In genomic region chr14:93115920-93116675, GRCh38 we compare ENCODE assay signal across 8 cellular contexts. TPM values are rescaled to one million over a fixed set of nuclear protein-coding genes. Genes with fewer than 3 reads are reported as not detected.
DNase-seq lines count a peak whose midpoint lies in the region; ATAC-seq, FAIRE-seq and TF ChIP-seq lines count a peak whose summit lies in the region.

ITPK1 (minus strand) TSS chr14:93115925; CDS start chr14:93115163, 762 bp downstream.

- peak within 1 kb of the TSS; percentile 79 to 97 (median 92) for H3K4me3 Mint-ChIP-seq in IgD-negative memory B cell

- H3K27ac ChIP-seq in kidney (ENCODE audit: low read depth in 2 of 2, low read length in 2 of 2): peak within 1 kb of the TSS; percentile 92 to 96

- H3K36me3 ChIP-seq in GM06990 (ENCODE audit: control insufficient read depth, insufficient read depth, low read length) (no peaks in the 10 kb centered on the region), kidney (ENCODE audit: control insufficient read depth in 1 of 2, insufficient read depth in 2 of 2, low read length in 2 of 2) (no peaks in the 10 kb centered on the region)

- peak; percentile 57 for ATAC-seq in GM21529 (IDR thresholded peaks at IDR 0.05; ENCODE audit: unreplicated experiment)

- no peaks in the 10 kb centered on the region for H3K9me3 ChIP-seq in kidney (ENCODE audit: control insufficient read depth in 1 of 2, low read length in 2 of 2)

- DNase-seq in GM06990 (ENCODE audit: extremely low read depth, insufficient read length) (peak; percentile 83), UCSD-AML1 (lab: John Stamatoyannopoulos, UW; ENCODE audit: unreplicated experiment) (peak; percentile 80), kidney (peak; percentile 90), NOMO-1 treated with dmso at 0.1 percent for 144 hours (lab: John Stamatoyannopoulos, UW; ENCODE audit: unreplicated experiment) (no peak)
- peak; percentile 55 for DNase-seq in central memory CD4-positive, alpha-beta T cell
- peak; percentile 26 to 44 for DNase-seq in stimulated activated CD4-positive, alpha-beta T cell treated with anti-CD3 and anti-CD28 coated beads, Interleukin-15, amount 100 ng/mL, for 1 hour (ENCODE audit: low read depth in 1 of 2, low spot score in 1 of 2)

- no peaks in the 10 kb centered on the region for H3K9me3 Mint-ChIP-seq in IgD-negative memory B cell

- H3K4me1 ChIP-seq in kidney (ENCODE audit: control insufficient read depth in 1 of 2, insufficient read depth in 1 of 2, low read depth in 1 of 2, low read length in 2 of 2): peaks cover 15 to 22% of the 10 kb centered on the region in 2 donors

- intact Hi-C loops in kidney (cut with DNase I): no loop called here

- H3K27me3 Mint-ChIP-seq in IgD-negative memory B cell: no peaks in the 10 kb centered on the region

- no peaks in the 10 kb centered on the region for H3K36me3 Mint-ChIP-seq in IgD-negative memory B cell

- FAIRE-seq in kidney (lab: Jason Lieb, UNC): no peak

- peak within 1 kb of the TSS; percentile 82 to 92 (median 84) for H3K27ac Mint-ChIP-seq in IgD-negative memory B cell

- H3K4me1 Mint-ChIP-seq in IgD-negative memory B cell: peaks cover 19 to 25% (median 21%) of the 10 kb centered on the region in 3 donors

- no peaks in the 10 kb centered on the region for H3K27me3 ChIP-seq in GM06990 (replicated peaks; ENCODE audit: control insufficient read depth, insufficient read depth, low read length)

- peak within 1 kb of the TSS; percentile 74 to 89 for H3K9ac ChIP-seq in kidney (ENCODE audit: low read length in 2 of 2)

- TF ChIP-seq CTCF in GM06990 (IDR thresholded peaks at IDR 0.05; ENCODE audit: insufficient read depth, low read length, poor library complexity, severe bottlenecking) (no peak), kidney (IDR thresholded peaks at IDR 0.05; ENCODE audit: borderline replicate concordance, extremely low read depth, insufficient read depth) (no peak)

- H3K4me3 ChIP-seq in GM06990 (replicated peaks; ENCODE audit: low read depth, low read length) (peak within 1 kb of the TSS; percentile 77), kidney (ENCODE audit: low read length in 2 of 2) (peak within 1 kb of the TSS; percentile 71 to 84)

RNA-seq across cellular contexts. Expression of gene ITPK1, which starts in this region (rescaled TPM):
- polyA plus RNA-seq in IgD-negative memory B cell: 43.1 TPM
- total RNA-seq in kidney: 92.0 TPM
- 43.6 TPM for polyA plus RNA-seq in kidney (ENCODE audit: insufficient read depth, low read depth, low replicate concordance)
